Comparison of ENCODE assay signal across 13 cellular contexts in the genomic region with DNA sequence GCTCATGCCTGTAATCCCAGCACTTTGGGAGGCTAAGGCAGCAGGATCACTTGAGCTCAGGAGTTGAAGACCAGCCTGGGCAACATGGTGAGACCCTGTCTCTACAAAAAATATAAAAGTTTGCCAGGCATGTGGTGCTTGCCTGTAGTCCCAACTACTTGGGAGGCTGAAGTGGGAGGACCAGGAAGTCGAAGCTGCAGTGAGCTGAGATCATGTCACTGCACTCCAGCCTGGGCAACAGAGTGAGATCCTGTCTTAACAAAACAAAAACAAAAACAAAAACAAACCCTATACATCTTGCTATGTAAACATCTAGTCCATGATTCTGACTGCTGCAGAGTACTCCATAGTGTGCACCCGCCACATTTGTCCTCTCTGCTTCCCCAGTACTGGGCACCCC. TPM values are rescaled to one million over a fixed set of nuclear protein-coding genes. Genes with fewer than 3 reads are reported as not detected.
A peak's percentile ranks its signal among the peaks of the same experiment; 100 is the strongest.
DNase-seq lines count a peak whose midpoint lies in the region; ATAC-seq and TF ChIP-seq lines count a peak whose summit lies in the region.
"Had no signal": no experiment of that assay in that cellular context is flagged by ENCODE, and none has a peak within 500 bp of the region (broad histone marks: within the 10 kb centered on the region; RNA-seq: fewer than 3 reads in every experiment).

No MANE protein-coding gene starts in this region.

- H3K4me3 Mint-ChIP-seq in Caco-2 (ENCODE audit: unreplicated experiment) (no peak overlapping the region), HFFc6 (peak overlapping the region; percentile 77)
- H3K4me3 Mint-ChIP-seq: activated naive CD8-positive, alpha-beta T cell had no signal

- no peak overlapping the region for H3K4me2 ChIP-seq in parathyroid adenoma (ENCODE audit: low read length)

- BruUV-seq in Caco-2 (replicated peaks; lab: Mats Ljungman, UMichigan) = no TSS peak

- H3K9ac ChIP-seq in parathyroid adenoma = no peak overlapping the region

- CTCF ChIA-PET in Caco-2 (lab: Charles Lee) = interaction anchor here (0.6 to 0.7 kb wide), 2 partner anchors 10 to 44 kb away, joined by 3 read pairs; no protein-coding TSS in a partner anchor

- TF ChIP-seq CTCF in Caco-2 (IDR thresholded peaks at IDR 0.05; ENCODE audit: insufficient read depth in 1 of 2, low read depth in 1 of 2, low read length in 1 of 2, severe bottlenecking in 1 of 2, unreplicated experiment in 1 of 2) = no peak
- no peak for TF ChIP-seq CTCF in HFFc6 (IDR thresholded peaks at IDR 0.05)
- TF ChIP-seq CTCF in brain microvascular endothelial cell (IDR thresholded peaks at IDR 0.05; ENCODE audit: low read depth, low read length, missing control alignments) = no peak
- no peak for TF ChIP-seq CTCF in parathyroid adenoma (IDR thresholded peaks at IDR 0.05)
- no peak for TF ChIP-seq CTCF in tibial nerve (IDR thresholded peaks at IDR 0.05)

- H3K36me3 ChIP-seq in Caco-2 (ENCODE audit: control insufficient read depth, insufficient read depth, low read length) = no peaks in the 10 kb centered on the region
- H3K36me3 ChIP-seq in brain microvascular endothelial cell (replicated peaks) = no peaks in the 10 kb centered on the region
- no peaks in the 10 kb centered on the region for H3K36me3 ChIP-seq in parathyroid adenoma (ENCODE audit: control insufficient read depth, insufficient read depth, low read length)
- no peaks in the 10 kb centered on the region for H3K36me3 ChIP-seq in tibial nerve

- H3K27me3 Mint-ChIP-seq in Caco-2 (ENCODE audit: insufficient read depth, unreplicated experiment) (no peaks in the 10 kb centered on the region), HFFc6 (ENCODE audit: insufficient read depth) (no peaks in the 10 kb centered on the region)
- H3K27me3 Mint-ChIP-seq: activated naive CD8-positive, alpha-beta T cell had no signal

- peak overlapping the region; percentile 82 for H2AFZ ChIP-seq in parathyroid adenoma

- H3K9me3 Mint-ChIP-seq in Caco-2 (ENCODE audit: unreplicated experiment) (no peaks in the 10 kb centered on the region), HFFc6 (no peaks in the 10 kb centered on the region)

- H3K27ac ChIP-seq in brain microvascular endothelial cell (peak overlapping the region; percentile 10), parathyroid adenoma (peak overlapping the region; percentile 96), tibial nerve (no peak overlapping the region)

- no peak for ATAC-seq in activated CD4-positive, CD25-positive, alpha-beta regulatory T cell treated with anti-CD3 and anti-CD28 coated beads, Interleukin-2, amount 50 U/mL, for 24 hours

- TF ChIP-seq EP300 in tibial nerve (IDR thresholded peaks at IDR 0.05) = no peak

- H3K27ac Mint-ChIP-seq in Caco-2 (ENCODE audit: unreplicated experiment) (peak overlapping the region; percentile 18), HFFc6 (peak overlapping the region; percentile 64)
- H3K27ac Mint-ChIP-seq: activated naive CD8-positive, alpha-beta T cell had no signal

- peaks cover 21% of the 10 kb centered on the region for H3K4me1 Mint-ChIP-seq in Caco-2 (ENCODE audit: low read depth, unreplicated experiment)
- H3K4me1 Mint-ChIP-seq in HFFc6 (ENCODE audit: low read depth) = peaks cover 58% of the 10 kb centered on the region

- peaks cover 37% of the 10 kb centered on the region for H3K4me1 ChIP-seq in Caco-2
- peaks cover 55% of the 10 kb centered on the region for H3K4me1 ChIP-seq in parathyroid adenoma
- peaks cover 0 to 18% (median 0%) of the 10 kb centered on the region in 4 donors for H3K4me1 ChIP-seq in tibial nerve

- H3K9me3 ChIP-seq in Caco-2 (no peaks in the 10 kb centered on the region), parathyroid adenoma (ENCODE audit: control insufficient read depth, low read length) (no peaks in the 10 kb centered on the region), tibial nerve (no peaks in the 10 kb centered on the region)

- no peak for DNase-seq in Caco-2
- DNase-seq in HFFc6 = no peak
- no peak for DNase-seq in brain microvascular endothelial cell
- DNase-seq in GF-D8 (lab: John Stamatoyannopoulos, UW) = no peak
- no peak for DNase-seq in tibial nerve (ENCODE audit: low spot score in 2 of 2)
- DNase-seq: DND-41; NCI-H510A treated with DMSO at 0.1 percent for 48 hours; NK-92 treated with Interleukin-12 subunit alpha and Interleukin-12 subunit beta, amount 100 ng/mL, for 24 hours; RPMI8226 had no signal

- POLR2A ChIA-PET in Caco-2 (lab: Charles Lee) = interaction anchor here (0.5 to 1.2 kb wide), 2 partner anchors 20 to 57 kb away, joined by 3 to 10 read pairs; a partner anchor contains a TSS

- no peak for TF ChIP-seq POLR2A in tibial nerve (IDR thresholded peaks at IDR 0.05)

- 82 to 90% methylated on average over 2 of the region's 2 CpGs for WGBS in tibial nerve, 2 donors

- H3K36me3 Mint-ChIP-seq in Caco-2 (ENCODE audit: insufficient read depth, unreplicated experiment) = no peaks in the 10 kb centered on the region
- no peaks in the 10 kb centered on the region for H3K36me3 Mint-ChIP-seq in HFFc6 (ENCODE audit: low read depth)
- H3K36me3 Mint-ChIP-seq: activated naive CD8-positive, alpha-beta T cell had no signal

- intact Hi-C loops in Caco-2 (cut with micrococcal nuclease; ENCODE audit: unreplicated experiment) = loop anchor here (2.0 kb wide), 2 partner anchors 19 to 43 kb away; a partner anchor contains a TSS

- no peaks in the 10 kb centered on the region for H3K79me2 ChIP-seq in parathyroid adenoma

- H3K27me3 ChIP-seq in Caco-2 (replicated peaks; ENCODE audit: control insufficient read depth, insufficient read depth, low read length) (no peaks in the 10 kb centered on the region), brain microvascular endothelial cell (replicated peaks) (no peaks in the 10 kb centered on the region), parathyroid adenoma (ENCODE audit: control insufficient read depth, insufficient read depth, low read length) (no peaks in the 10 kb centered on the region), tibial nerve (no peaks in the 10 kb centered on the region)

- in situ Hi-C loops in brain microvascular endothelial cell (cut with HindIII; ENCODE audit: low pct_ligation_motif_present, low sequenced_read_pairs) = no loop called here

- H3K4me3 ChIP-seq in Caco-2 (ENCODE audit: low read depth, low read length) (no peak overlapping the region), brain microvascular endothelial cell (ENCODE audit: low read depth, low read length) (no peak overlapping the region), parathyroid adenoma (ENCODE audit: low read depth, low read length) (no peak overlapping the region), tibial nerve (no peak overlapping the region)
- H3K4me3 ChIP-seq: lung had no signal

RNA-seq across cellular contexts. Expression of a gene that starts 19.8 kb away (rescaled TPM):
- total RNA-seq in Caco-2 (2022) (202 and 224 TPM in 2 replicates), tibial nerve (100 to 1,000 TPM in 3 of 4 donors, 10 to 100 TPM in 1; 42.8 to 227 (median 149) TPM)
- total RNA-seq in HFFc6 (2021; fragmentation: NEBNext Ultra II Directional; extraction: Animal tissue kit (Norgen Biotek cat#: 25700)) = 100 to 1,000 TPM; 153 to 172 (median 156) TPM

Comparison
In these comparisons a context has a peak if more than half of its experiments do, and no peak if none do; other contexts are left out.
1. H3K27ac ChIP-seq: peak in brain microvascular endothelial cell (single experiment) and parathyroid adenoma (single experiment); none in tibial nerve (0 of 4).